ENCODE assay signal across 22 cellular contexts in the genomic region with DNA sequence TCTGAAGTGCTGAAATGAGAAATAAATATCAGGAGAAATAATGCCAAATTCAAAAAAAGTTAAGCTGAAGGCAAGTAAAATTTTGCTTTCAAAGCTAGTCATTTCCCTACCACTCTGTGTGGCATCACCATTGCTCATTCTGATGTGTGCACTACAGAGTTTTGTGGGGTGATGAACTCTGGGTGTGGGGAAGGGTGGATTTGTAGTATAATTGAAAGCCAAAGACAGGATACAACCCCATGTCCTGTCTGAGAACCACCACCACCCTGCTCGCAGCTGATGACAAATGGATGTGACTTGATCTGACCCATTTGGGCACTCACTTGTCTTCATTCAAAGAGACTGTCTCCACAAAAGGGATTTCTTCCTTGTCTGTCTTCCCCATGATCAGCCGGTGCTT. TPM values are rescaled to one million over a fixed set of nuclear protein-coding genes. Genes with fewer than 3 reads are reported as not detected.
A peak's percentile ranks its signal among the peaks of the same experiment; 100 is the strongest.
DNase-seq lines count a peak whose midpoint lies in the region; ATAC-seq lines count a peak whose summit lies in the region.
"Had no signal": no experiment of that assay in that cellular context is flagged by ENCODE, and none has a peak within 500 bp of the region (broad histone marks: within the 10 kb centered on the region; RNA-seq: fewer than 3 reads in every experiment).

No MANE protein-coding gene starts in this region.

- peak; percentile 77 to 99 for ATAC-seq in activated naive CD4-positive, alpha-beta T cell treated with anti-CD3 and anti-CD28 coated beads, Interleukin-2, amount 50 U/mL, for 72 hours
- ATAC-seq in activated T-helper 17 cell treated with anti-CD3 and anti-CD28 coated beads, Interleukin-2, amount 50 U/mL, for 72 hours (replicated peaks), result peak; percentile 95
- ATAC-seq: CD8-positive, alpha-beta T cell; GM12878; HCT116 had no signal

- peaks cover 2% of the 10 kb centered on the region for H3K36me3 Mint-ChIP-seq in activated CD4-positive, alpha-beta T cell treated with anti-CD3 and anti-CD28 coated beads, Interleukin-2, amount 10 ng/mL, durations not matched to agents 24 days and 14 days (ENCODE audit: low read depth)
- no peaks in the 10 kb centered on the region for H3K36me3 Mint-ChIP-seq in activated T-cell treated with anti-CD3 and anti-CD28 coated beads, Interleukin-2, amount 50 U/mL, for 24 hours (ENCODE audit: low read depth)
- H3K36me3 Mint-ChIP-seq in activated naive CD4-positive, alpha-beta T cell treated with anti-CD3 and anti-CD28 coated beads, Interleukin-2, amount 50 U/mL, for 72 hours, result no peaks in the 10 kb centered on the region
- H3K36me3 Mint-ChIP-seq in activated T-helper 17 cell treated with anti-CD3 and anti-CD28 coated beads, Interleukin-2, amount 50 U/mL, for 72 hours (ENCODE audit: low read depth), result no peaks in the 10 kb centered on the region
- H3K36me3 Mint-ChIP-seq: CD8-positive, alpha-beta T cell had no signal

- no peaks in the 10 kb centered on the region for H3K27me3 Mint-ChIP-seq in activated CD4-positive, alpha-beta T cell treated with anti-CD3 and anti-CD28 coated beads, Interleukin-2, amount 10 ng/mL, durations not matched to agents 24 days and 14 days
- H3K27me3 Mint-ChIP-seq in activated T-cell treated with anti-CD3 and anti-CD28 coated beads, Interleukin-2, amount 50 U/mL, for 24 hours, result no peaks in the 10 kb centered on the region
- no peaks in the 10 kb centered on the region for H3K27me3 Mint-ChIP-seq in activated T-helper 17 cell treated with anti-CD3 and anti-CD28 coated beads, Interleukin-2, amount 50 U/mL, for 72 hours

- intact Hi-C loops in activated CD4-positive, alpha-beta T cell treated with anti-CD3 and anti-CD28 coated beads, Interleukin-2, amount 10 ng/mL, durations not matched to agents 24 days and 14 days (cut with micrococcal nuclease), result no loop called here

- no peak overlapping the region for H3K4me3 Mint-ChIP-seq in activated CD4-positive, alpha-beta T cell treated with anti-CD3 and anti-CD28 coated beads, Interleukin-2, amount 10 ng/mL, durations not matched to agents 24 days and 14 days
- H3K4me3 Mint-ChIP-seq in activated T-cell treated with anti-CD3 and anti-CD28 coated beads, Interleukin-2, amount 50 U/mL, for 24 hours, result no peak overlapping the region
- no peak overlapping the region for H3K4me3 Mint-ChIP-seq in activated T-helper 17 cell treated with anti-CD3 and anti-CD28 coated beads, Interleukin-2, amount 50 U/mL, for 72 hours
- H3K4me3 Mint-ChIP-seq: B cell; CD8-positive, alpha-beta T cell; HFFc6 had no signal

- peak; percentile 26 for DNase-seq in activated CD4-positive, alpha-beta T cell treated with anti-CD3 and anti-CD28 coated beads for 48 hours
- no peak for DNase-seq in activated CD4-positive, alpha-beta T cell treated with anti-CD3 and anti-CD28 coated beads, Interleukin-2, amount 10 ng/mL, durations not matched to agents 24 days and 14 days
- no peak for DNase-seq in activated T-cell treated with anti-CD3 and anti-CD28 coated beads, Interleukin-2, amount 50 U/mL, for 24 hours
- DNase-seq in activated T-cell treated with anti-CD3 and anti-CD28 coated beads for 4 hours (no peak), DMS153 (lab: John Stamatoyannopoulos, UW) (no peak)
- peak in 1 of 2 donors; percentile 14 for DNase-seq in activated naive CD4-positive, alpha-beta T cell treated with anti-CD3 and anti-CD28 coated beads, Interleukin-2, amount 50 U/mL, for 72 hours (ENCODE audit: low spot score in 2 of 2)
- no peak for DNase-seq in activated naive CD4-positive, alpha-beta T cell treated with Interleukin-2 at 50 U/mL for 16 hours
- DNase-seq: Calu3; CD8-positive, alpha-beta T cell; DMS53; DND-41; EL; GOT3; H7; HFFc6 had no signal

- peaks cover 10% of the 10 kb centered on the region for H3K4me1 Mint-ChIP-seq in activated CD4-positive, alpha-beta T cell treated with anti-CD3 and anti-CD28 coated beads, Interleukin-2, amount 10 ng/mL, durations not matched to agents 24 days and 14 days
- H3K4me1 Mint-ChIP-seq in activated T-cell treated with anti-CD3 and anti-CD28 coated beads, Interleukin-2, amount 50 U/mL, for 24 hours (ENCODE audit: low read depth), result peaks cover 3% of the 10 kb centered on the region
- no peaks in the 10 kb centered on the region for H3K4me1 Mint-ChIP-seq in activated T-helper 17 cell treated with anti-CD3 and anti-CD28 coated beads, Interleukin-2, amount 50 U/mL, for 72 hours
- H3K4me1 Mint-ChIP-seq: B cell had no signal

- no peaks in the 10 kb centered on the region for H3K9me3 Mint-ChIP-seq in activated CD4-positive, alpha-beta T cell treated with anti-CD3 and anti-CD28 coated beads, Interleukin-2, amount 10 ng/mL, durations not matched to agents 24 days and 14 days
- H3K9me3 Mint-ChIP-seq in activated T-cell treated with anti-CD3 and anti-CD28 coated beads, Interleukin-2, amount 50 U/mL, for 24 hours, result no peaks in the 10 kb centered on the region
- H3K9me3 Mint-ChIP-seq in activated naive CD4-positive, alpha-beta T cell treated with anti-CD3 and anti-CD28 coated beads, Interleukin-2, amount 50 U/mL, for 72 hours, result no peaks in the 10 kb centered on the region
- H3K9me3 Mint-ChIP-seq in activated T-helper 17 cell treated with anti-CD3 and anti-CD28 coated beads, Interleukin-2, amount 50 U/mL, for 72 hours, result no peaks in the 10 kb centered on the region
- H3K9me3 Mint-ChIP-seq: CD8-positive, alpha-beta T cell; HFFc6 had no signal

- H3K27ac Mint-ChIP-seq in activated CD4-positive, alpha-beta T cell treated with anti-CD3 and anti-CD28 coated beads, Interleukin-2, amount 10 ng/mL, durations not matched to agents 24 days and 14 days, result no peak overlapping the region
- peak overlapping the region; percentile 3 for H3K27ac Mint-ChIP-seq in activated T-cell treated with anti-CD3 and anti-CD28 coated beads, Interleukin-2, amount 50 U/mL, for 24 hours
- no peak overlapping the region for H3K27ac Mint-ChIP-seq in activated naive CD4-positive, alpha-beta T cell treated with anti-CD3 and anti-CD28 coated beads, Interleukin-2, amount 50 U/mL, for 72 hours
- no peak overlapping the region for H3K27ac Mint-ChIP-seq in activated T-helper 17 cell treated with anti-CD3 and anti-CD28 coated beads, Interleukin-2, amount 50 U/mL, for 72 hours
- H3K27ac Mint-ChIP-seq: B cell; CD8-positive, alpha-beta T cell; HFFc6 had no signal

RNA-seq across cellular contexts. Expression of gene TMEM9B, which starts 19.3 kb away (rescaled TPM):
- 25.2 and 26.5 TPM in 2 replicates for total RNA-seq in activated CD4-positive, alpha-beta T cell treated with anti-CD3 and anti-CD28 coated beads, Interleukin-2, amount 10 ng/mL, durations not matched to agents 24 days and 14 days
- 10 to 100 TPM; 13.2 to 21.6 TPM for total RNA-seq in activated naive CD4-positive, alpha-beta T cell treated with anti-CD3 and anti-CD28 coated beads, Interleukin-2, amount 50 U/mL, for 72 hours
- 10 to 100 TPM; 15.0 to 24.3 TPM for total RNA-seq in activated T-helper 17 cell treated with anti-CD3 and anti-CD28 coated beads, Interleukin-2, amount 50 U/mL, for 72 hours

RNA-seq across cellular contexts. Expression of gene NRIP3, which starts 20.2 kb away (rescaled TPM):
- total RNA-seq in activated CD4-positive, alpha-beta T cell treated with anti-CD3 and anti-CD28 coated beads, Interleukin-2, amount 10 ng/mL, durations not matched to agents 24 days and 14 days, result 4.8 and 5.3 TPM in 2 replicates
- 1 to 10 TPM; 2.3 to 3.0 TPM for total RNA-seq in activated naive CD4-positive, alpha-beta T cell treated with anti-CD3 and anti-CD28 coated beads, Interleukin-2, amount 50 U/mL, for 72 hours
- 1 to 10 TPM; 2.2 to 2.4 TPM for total RNA-seq in activated T-helper 17 cell treated with anti-CD3 and anti-CD28 coated beads, Interleukin-2, amount 50 U/mL, for 72 hours

RNA-seq across cellular contexts. Expression of gene ASCL3, which starts 40.7 kb away (rescaled TPM):
- total RNA-seq in activated CD4-positive, alpha-beta T cell treated with anti-CD3 and anti-CD28 coated beads, Interleukin-2, amount 10 ng/mL, durations not matched to agents 24 days and 14 days, result not detected in 2 replicates
- total RNA-seq in activated naive CD4-positive, alpha-beta T cell treated with anti-CD3 and anti-CD28 coated beads, Interleukin-2, amount 50 U/mL, for 72 hours, result not detected
- total RNA-seq in activated T-helper 17 cell treated with anti-CD3 and anti-CD28 coated beads, Interleukin-2, amount 50 U/mL, for 72 hours, result not detected
- total RNA-seq: A172; B cell; Calu3; CD8-positive, alpha-beta T cell; G401; GM12878; H7; HFFc6; HT1080 had no signal

RNA-seq across cellular contexts. Expression of gene C11orf16, which starts 50.8 kb away (rescaled TPM):
- total RNA-seq in activated CD4-positive, alpha-beta T cell treated with anti-CD3 and anti-CD28 coated beads, Interleukin-2, amount 10 ng/mL, durations not matched to agents 24 days and 14 days, result not detected in 2 replicates
- total RNA-seq in activated naive CD4-positive, alpha-beta T cell treated with anti-CD3 and anti-CD28 coated beads, Interleukin-2, amount 50 U/mL, for 72 hours, result not detected
- not detected for total RNA-seq in activated T-helper 17 cell treated with anti-CD3 and anti-CD28 coated beads, Interleukin-2, amount 50 U/mL, for 72 hours
- total RNA-seq: B cell; Calu3; CD8-positive, alpha-beta T cell; G401; GM12878; H7; HFFc6; HT1080 had no signal
